In genomic region chr11:44379141-44380008, GRCh38 we compare ENCODE assay signal across 17 cellular contexts.
DNase-seq lines count a peak whose midpoint lies in the region; ATAC-seq, FAIRE-seq and TF ChIP-seq lines count a peak whose summit lies in the region.
"Had no signal": no experiment of that assay in that cellular context is flagged by ENCODE, and none has a peak within 500 bp of the region (broad histone marks: within the 10 kb centered on the region; RNA-seq: fewer than 3 reads in every experiment).

No MANE protein-coding gene starts in this region.

- H3K4me1 ChIP-seq in right lobe of liver (peaks cover 0 to 10% (median 4%) of the 10 kb centered on the region in 4 donors), hepatocyte (ENCODE audit: insufficient read depth) (no peaks in the 10 kb centered on the region)
- H3K4me1 ChIP-seq: BE2C had no signal

- no peak for DNase-seq in stimulated activated naive CD8-positive, alpha-beta T cell treated with anti-CD3 and anti-CD28 coated beads, Interleukin-15, Interleukin-2, amounts not matched to agents 100 U/mL and 50 U/mL, for 24 hours
- DNase-seq in stimulated activated naive CD8-positive, alpha-beta T cell treated with anti-CD3 and anti-CD28 coated beads, Interleukin-15, amount 100 ng/mL, for 72 hours, result no peak
- DNase-seq in NCI-H774 (lab: John Stamatoyannopoulos, UW), result peak; percentile 50
- DNase-seq in right lobe of liver, result peak; percentile 54 to 86 (median 77)
- no peak for DNase-seq in urothelium cell line (ENCODE audit: low spot score)
- no peak for DNase-seq in hepatocyte (ENCODE audit: low spot score)
- DNase-seq in GOT3 (lab: John Stamatoyannopoulos, UW), result no peak
- DNase-seq in NCI-H82 treated with DMSO at 0.1 percent for 48 hours (lab: John Stamatoyannopoulos, UW; ENCODE audit: unreplicated experiment), result no peak
- DNase-seq: BE2C; CD8-positive, alpha-beta memory T cell; H9; Kasumi-1; NCI-H1436; NCI-H2107; NCI-H446; SJCRH30; SW 1271 had no signal

- peaks cover 31% of the 10 kb centered on the region for H3K27me3 Mint-ChIP-seq in stimulated activated naive CD8-positive, alpha-beta T cell treated with anti-CD3 and anti-CD28 coated beads, Interleukin-15, amount 100 ng/mL, for 72 hours

- H3K4me2 ChIP-seq in hepatocyte, result no peak overlapping the region

- no peak for TF ChIP-seq POLR2A in right lobe of liver (IDR thresholded peaks at IDR 0.05)

- no peaks in the 10 kb centered on the region for H3K9me3 ChIP-seq in right lobe of liver
- no peaks in the 10 kb centered on the region for H3K9me3 ChIP-seq in hepatocyte (ENCODE audit: low read depth)
- H3K9me3 ChIP-seq: BE2C, SJCRH30 had no signal

- intact Hi-C loops in right lobe of liver (cut with DNase I), result no loop called here

- ATAC-seq in stimulated activated naive CD8-positive, alpha-beta T cell treated with anti-CD3 and anti-CD28 coated beads, Interleukin-15, Interleukin-2, amounts not matched to agents 100 U/mL and 50 U/mL, for 24 hours, result peak; percentile 21
- no peak for ATAC-seq in stimulated activated naive CD8-positive, alpha-beta T cell treated with anti-CD3 and anti-CD28 coated beads, Interleukin-15, amount 100 ng/mL, for 72 hours
- ATAC-seq in right lobe of liver, result peak; percentile 85 to 91 (median 88)

- no peaks in the 10 kb centered on the region for H3K79me2 ChIP-seq in hepatocyte

- H3K4me1 Mint-ChIP-seq in stimulated activated naive CD8-positive, alpha-beta T cell treated with anti-CD3 and anti-CD28 coated beads, Interleukin-15, amount 100 ng/mL, for 72 hours, result no peaks in the 10 kb centered on the region
- H3K4me1 Mint-ChIP-seq: CD8-positive, alpha-beta memory T cell had no signal

- H3K36me3 ChIP-seq in right lobe of liver (no peaks in the 10 kb centered on the region), hepatocyte (replicated peaks; ENCODE audit: insufficient read depth, low read depth) (no peaks in the 10 kb centered on the region)
- H3K36me3 ChIP-seq: BE2C, SJCRH30 had no signal

- peak; percentile 50 for FAIRE-seq in urothelium cell line (lab: Jason Lieb, UNC)

- H3K9me2 ChIP-seq in hepatocyte (replicated peaks; ENCODE audit: insufficient read depth), result no peaks in the 10 kb centered on the region

- no peaks in the 10 kb centered on the region for H3K27me3 ChIP-seq in right lobe of liver
- no peaks in the 10 kb centered on the region for H3K27me3 ChIP-seq in hepatocyte
- H3K27me3 ChIP-seq: BE2C, SJCRH30 had no signal

- H3K27ac ChIP-seq in right lobe of liver (no peak overlapping the region), hepatocyte (no peak overlapping the region)
- H3K27ac ChIP-seq: SJCRH30 had no signal

- peaks cover 0 to 8% of the 10 kb centered on the region in 2 donors for H3K9me3 Mint-ChIP-seq in stimulated activated naive CD8-positive, alpha-beta T cell treated with anti-CD3 and anti-CD28 coated beads, Interleukin-15, amount 100 ng/mL, for 72 hours
- H3K9me3 Mint-ChIP-seq: H9 had no signal

- WGBS in right lobe of liver (ENCODE audit: insufficient coverage, low coverage, low lambda C conversion rate, missing lambda C conversion rate), result 33% methylated on average over 6 of the region's 11 CpGs
- 87% methylated on average over 11 of the region's 11 CpGs for WGBS in hepatocyte (ENCODE audit: low lambda C conversion rate, missing lambda C conversion rate)

- TF ChIP-seq CTCF in right lobe of liver (IDR thresholded peaks at IDR 0.05) (no peak), hepatocyte (IDR thresholded peaks at IDR 0.05; ENCODE audit: poor library complexity) (no peak)

- H2AFZ ChIP-seq in hepatocyte, result no peak overlapping the region

- H3K4me3 ChIP-seq in right lobe of liver, result no peak overlapping the region
- H3K4me3 ChIP-seq in hepatocyte, result no peak overlapping the region
- H3K4me3 ChIP-seq: SJCRH30 had no signal

- no peak overlapping the region for H3K4me3 Mint-ChIP-seq in stimulated activated naive CD8-positive, alpha-beta T cell treated with anti-CD3 and anti-CD28 coated beads, Interleukin-15, amount 100 ng/mL, for 72 hours
- H3K4me3 Mint-ChIP-seq: H9 had no signal

- H3K27ac Mint-ChIP-seq in stimulated activated naive CD8-positive, alpha-beta T cell treated with anti-CD3 and anti-CD28 coated beads, Interleukin-15, amount 100 ng/mL, for 72 hours, result no peak overlapping the region
- H3K27ac Mint-ChIP-seq: CD8-positive, alpha-beta memory T cell had no signal

- H4K20me1 ChIP-seq in hepatocyte (ENCODE audit: insufficient read depth, poor library complexity, severe bottlenecking), result no peaks in the 10 kb centered on the region

Comparison
In these comparisons a context has a peak if more than half of its experiments do, and no peak if none do; other contexts are left out.
1. DNase-seq: peak in NCI-H774 (single experiment) and right lobe of liver (3 of 3); none in stimulated activated naive CD8-positive, alpha-beta T cell treated with anti-CD3 and anti-CD28 coated beads, Interleukin-15, Interleukin-2, amounts not matched to agents 100 U/mL and 50 U/mL, for 24 hours (single experiment), stimulated activated naive CD8-positive, alpha-beta T cell treated with anti-CD3 and anti-CD28 coated beads, Interleukin-15, amount 100 ng/mL, for 72 hours (0 of 2), urothelium cell line (single experiment), hepatocyte (single experiment), GOT3 (single experiment) and NCI-H82 treated with DMSO at 0.1 percent for 48 hours (single experiment).